In the genomic region with DNA sequence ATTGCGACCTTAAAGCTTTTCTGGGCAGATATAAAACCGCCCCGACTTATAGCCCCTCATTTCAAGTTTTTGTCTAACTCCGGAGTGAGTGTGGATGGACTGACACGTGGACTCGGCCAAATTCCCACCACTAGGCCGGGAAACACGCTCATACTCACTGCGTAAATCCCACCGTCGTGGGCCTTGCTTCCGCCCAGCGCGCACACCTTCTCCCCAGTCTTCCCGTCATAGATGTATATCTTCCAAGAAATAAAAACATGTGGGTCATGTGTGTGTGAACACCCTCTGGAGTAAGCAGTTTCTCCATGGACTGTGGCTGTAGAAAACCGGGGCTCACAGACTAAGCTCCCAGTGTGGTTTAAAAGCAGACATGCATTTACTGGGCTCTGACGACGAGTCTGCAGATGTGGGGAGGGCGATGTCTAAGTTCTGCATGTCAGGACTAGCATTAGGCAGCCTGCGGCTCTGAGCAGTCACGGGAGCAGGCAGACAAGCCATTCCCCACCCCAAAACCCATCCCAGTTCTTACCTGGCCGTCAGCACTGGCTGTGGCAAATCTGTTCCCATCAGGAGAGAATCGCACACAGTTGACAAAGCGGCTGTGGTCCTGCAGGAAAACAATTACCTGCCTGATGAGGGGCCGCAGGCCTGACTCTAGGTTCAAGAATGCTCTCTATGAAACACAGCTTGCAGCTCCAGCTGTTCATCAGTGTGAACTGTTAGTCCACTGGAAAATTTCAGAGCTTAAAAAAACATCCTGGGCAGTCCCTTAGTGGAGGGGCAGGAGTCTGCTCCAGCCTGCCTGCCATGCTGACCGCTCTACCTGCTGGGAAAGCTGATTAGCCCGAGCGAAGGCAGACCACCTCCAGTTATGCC, we compare ENCODE assay signal across 19 cellular contexts. TPM values are rescaled to one million over a fixed set of nuclear protein-coding genes. Genes with fewer than 3 reads are reported as not detected.
DNase-seq lines count a peak whose midpoint lies in the region; ATAC-seq and TF ChIP-seq lines count a peak whose summit lies in the region.
"Had no signal": no experiment of that assay in that cellular context is flagged by ENCODE, and none has a peak within 500 bp of the region (broad histone marks: within the 10 kb centered on the region; RNA-seq: fewer than 3 reads in every experiment).

No MANE protein-coding gene starts in this region.

- in situ Hi-C loops in gastrocnemius medialis (cut with MboI; ENCODE audit: low sequenced_read_pairs in 4 of 4): no loop called here

- H3K4me3 ChIP-seq in right cardiac atrium (ENCODE audit: low read length) (no peak overlapping the region), gastrocnemius medialis (no peak overlapping the region)
- H3K4me3 ChIP-seq: ascending aorta, PC-9 had no signal

- H3K4me3 Mint-ChIP-seq in activated T-cell treated with anti-CD3 and anti-CD28 coated beads, Interleukin-2, amount 50 U/mL, for 24 hours: no peak overlapping the region
- H3K4me3 Mint-ChIP-seq in activated T-helper 17 cell treated with anti-CD3 and anti-CD28 coated beads, Interleukin-2, amount 50 U/mL, for 72 hours: no peak overlapping the region
- H3K4me3 Mint-ChIP-seq: activated T-helper 1 cell treated with anti-CD3 and anti-CD28 coated beads, Interleukin-12 subunit alpha, Interleukin-12 subunit beta, Interleukin-2, Interleukin-4 antibody, amounts not matched to agents 30 ng/mL and 10 ng/mL and 1 ng/mL, durations not matched to agents 14 hours and 24 hours and 36 hours had no signal

- no peak for TF ChIP-seq CTCF in gastrocnemius medialis (IDR thresholded peaks at IDR 0.05 in 4 of 5, conservative IDR thresholded peaks at IDR 0.05 in 1 of 5)

- WGBS in right cardiac atrium: 89% methylated on average over 28 of the region's 28 CpGs

- H3K27ac ChIP-seq in right cardiac atrium (ENCODE audit: low read length) (no peak overlapping the region), gastrocnemius medialis (peak overlapping the region; percentile 29 to 99 (median 94))
- H3K27ac ChIP-seq: C4-2B, PC-9 had no signal

- peaks cover 19% of the 10 kb centered on the region for H3K4me1 ChIP-seq in right cardiac atrium (ENCODE audit: control insufficient read depth, insufficient read depth, low read length)
- peaks cover 67 to 85% of the 10 kb centered on the region in 2 donors for H3K4me1 ChIP-seq in gastrocnemius medialis

- H3K27me3 Mint-ChIP-seq in activated T-cell treated with anti-CD3 and anti-CD28 coated beads, Interleukin-2, amount 50 U/mL, for 24 hours: no peaks in the 10 kb centered on the region
- H3K27me3 Mint-ChIP-seq in activated T-helper 17 cell treated with anti-CD3 and anti-CD28 coated beads, Interleukin-2, amount 50 U/mL, for 72 hours: no peaks in the 10 kb centered on the region
- H3K27me3 Mint-ChIP-seq: naive B cell had no signal

- intact Hi-C loops in right cardiac atrium (cut with DNase I): no loop called here
- intact Hi-C loops in gastrocnemius medialis (cut with DNase I; ENCODE audit: low total_unique reads): no loop called here

- H3K9me3 Mint-ChIP-seq in activated T-cell treated with anti-CD3 and anti-CD28 coated beads, Interleukin-2, amount 50 U/mL, for 24 hours: no peaks in the 10 kb centered on the region
- H3K9me3 Mint-ChIP-seq in activated T-helper 17 cell treated with anti-CD3 and anti-CD28 coated beads, Interleukin-2, amount 50 U/mL, for 72 hours: no peaks in the 10 kb centered on the region
- H3K9me3 Mint-ChIP-seq: activated T-helper 1 cell treated with anti-CD3 and anti-CD28 coated beads, Interleukin-12 subunit alpha, Interleukin-12 subunit beta, Interleukin-2, Interleukin-4 antibody, amounts not matched to agents 30 ng/mL and 10 ng/mL and 1 ng/mL, durations not matched to agents 14 hours and 24 hours and 36 hours; naive B cell had no signal

- peaks cover 28% of the 10 kb centered on the region for H3K4me1 Mint-ChIP-seq in activated T-cell treated with anti-CD3 and anti-CD28 coated beads, Interleukin-2, amount 50 U/mL, for 24 hours (ENCODE audit: low read depth)
- peaks cover 7% of the 10 kb centered on the region for H3K4me1 Mint-ChIP-seq in activated T-helper 17 cell treated with anti-CD3 and anti-CD28 coated beads, Interleukin-2, amount 50 U/mL, for 72 hours

- peaks cover 100% of the 10 kb centered on the region for H3K36me3 Mint-ChIP-seq in activated T-cell treated with anti-CD3 and anti-CD28 coated beads, Interleukin-2, amount 50 U/mL, for 24 hours (ENCODE audit: low read depth)
- peaks cover 99% of the 10 kb centered on the region for H3K36me3 Mint-ChIP-seq in activated T-helper 17 cell treated with anti-CD3 and anti-CD28 coated beads, Interleukin-2, amount 50 U/mL, for 72 hours (ENCODE audit: low read depth)

- H3K27me3 ChIP-seq in right cardiac atrium (ENCODE audit: control insufficient read depth, insufficient read depth): no peaks in the 10 kb centered on the region
- H3K27me3 ChIP-seq in gastrocnemius medialis: no peaks in the 10 kb centered on the region
- H3K27me3 ChIP-seq: ascending aorta had no signal

- peaks cover 0 to 57% of the 10 kb centered on the region in 2 donors for H3K36me3 ChIP-seq in gastrocnemius medialis

- peak overlapping the region; percentile 95 for H3K27ac Mint-ChIP-seq in activated T-cell treated with anti-CD3 and anti-CD28 coated beads, Interleukin-2, amount 50 U/mL, for 24 hours
- H3K27ac Mint-ChIP-seq in activated T-helper 17 cell treated with anti-CD3 and anti-CD28 coated beads, Interleukin-2, amount 50 U/mL, for 72 hours: peak overlapping the region; percentile 50

- no peak for TF ChIP-seq POLR2A in gastrocnemius medialis (IDR thresholded peaks at IDR 0.05)

- H3K9me3 ChIP-seq in right cardiac atrium (ENCODE audit: control insufficient read depth, low read length) (no peaks in the 10 kb centered on the region), gastrocnemius medialis (no peaks in the 10 kb centered on the region)
- H3K9me3 ChIP-seq: ascending aorta had no signal

- DNase-seq in activated T-cell treated with anti-CD3 and anti-CD28 coated beads, Interleukin-2, amount 50 U/mL, for 24 hours: no peak
- DNase-seq in activated T-cell treated with anti-CD3 and anti-CD28 coated beads, Interleukin-2, amount 50 U/mL, for 1 hour: no peak
- peak in 2 of 3 donors; percentile 7 to 33 for DNase-seq in right cardiac atrium
- peak in 1 of 2 donors; percentile 7 for DNase-seq in gastrocnemius medialis
- no peak for DNase-seq in activated gamma-delta T cell (lab: John Stamatoyannopoulos, UW)
- no peak for DNase-seq in NCI-H69 (lab: John Stamatoyannopoulos, UW)
- no peak for DNase-seq in ecto neural progenitor cell (ENCODE audit: low spot score)
- DNase-seq: activated CD4-positive, alpha-beta T cell treated with anti-CD3 and anti-CD28 coated beads, Interleukin-2, amount 50 U/mL, for 4 hours; DMS79; GOT3; naive B cell; NCI-H2029 treated with DMSO at 0.1 percent for 48 hours; PC-9; stimulated activated CD4-positive, alpha-beta T cell treated with anti-CD3 and anti-CD28 coated beads, Interleukin-4, amount 100 ng/mL, for 1 hour; stimulated activated CD8-positive, alpha-beta memory T cell treated with anti-CD3 and anti-CD28 coated beads, Interleukin-4, amount 100 ng/mL, for 48 hours had no signal

- ATAC-seq in activated T-helper 17 cell treated with anti-CD3 and anti-CD28 coated beads, Interleukin-2, amount 50 U/mL, for 72 hours (replicated peaks): no peak
- ATAC-seq in right cardiac atrium (peak in 1 of 2 donors; percentile 1), gastrocnemius medialis (no peak)

RNA-seq across cellular contexts. Expression of gene WDR1, which starts 28.2 kb away (rescaled TPM):
- total RNA-seq in activated T-helper 17 cell treated with anti-CD3 and anti-CD28 coated beads, Interleukin-2, amount 50 U/mL, for 72 hours: 100 to 1,000 TPM; 401 to 630 TPM
- total RNA-seq in right cardiac atrium (100 to 1,000 TPM; 181 to 280 (median 218) TPM), gastrocnemius medialis (10 to 100 TPM; 57.3 to 84.2 (median 72.7) TPM)
- polyA plus RNA-seq in right cardiac atrium: 116 TPM

Comparison
In these comparisons a context has a peak if more than half of its experiments do, and no peak if none do; other contexts are left out.
1. DNase-seq: peak in right cardiac atrium (2 of 3); none in activated T-cell treated with anti-CD3 and anti-CD28 coated beads, Interleukin-2, amount 50 U/mL, for 24 hours (single experiment), activated T-cell treated with anti-CD3 and anti-CD28 coated beads, Interleukin-2, amount 50 U/mL, for 1 hour (single experiment), activated gamma-delta T cell (single experiment), NCI-H69 (single experiment) and ecto neural progenitor cell (single experiment).